ENCODE assay signal across 16 cellular contexts in genomic region chr14:24071144-24071697, GRCh38. TPM values are rescaled to one million over a fixed set of nuclear protein-coding genes. Genes with fewer than 3 reads are reported as not detected.
DNase-seq lines count a peak whose midpoint lies in the region; ATAC-seq and TF ChIP-seq lines count a peak whose summit lies in the region.
"Had no signal": no experiment of that assay in that cellular context is flagged by ENCODE, and none has a peak within 500 bp of the region (broad histone marks: within the 10 kb centered on the region; RNA-seq: fewer than 3 reads in every experiment).

Gene CPNE6, plus strand, starts transcription at chr14:24071562. Its CDS starts 1,375 bp downstream, at chr14:24072937.

- H3K9me3 ChIP-seq in vagina, result no peaks in the 10 kb centered on the region
- H3K9me3 ChIP-seq: adrenal gland, psoas muscle had no signal

- no peak for TF ChIP-seq POLR2A in vagina (IDR thresholded peaks at IDR 0.05)

- no peak within 1 kb of the TSS for H3K27ac ChIP-seq in vagina
- H3K27ac ChIP-seq: adrenal gland, psoas muscle had no signal

- no peaks in the 10 kb centered on the region for H3K27me3 ChIP-seq in vagina
- H3K27me3 ChIP-seq: adrenal gland had no signal

- H3K4me3 ChIP-seq in vagina, result no peak within 1 kb of the TSS
- H3K4me3 ChIP-seq: adrenal gland, psoas muscle had no signal

- intact Hi-C loops in vagina (cut with DNase I), result no loop called here

- in situ Hi-C loops in G401 (cut with HindIII; ENCODE audit: low sequenced_read_pairs), result no loop called here

- TF ChIP-seq CTCF in vagina (IDR thresholded peaks at IDR 0.05), result no peak

- peak; percentile 62 for DNase-seq in Ammon's horn (ENCODE audit: low spot score)
- DNase-seq in G401 (ENCODE audit: low spot score), result peak; percentile 88
- peak; percentile 81 for DNase-seq in cerebellar cortex (ENCODE audit: low spot score)
- DNase-seq in putamen (ENCODE audit: low spot score), result peak; percentile 50
- no peak for DNase-seq in vagina (ENCODE audit: extremely low spot score in 2 of 2)
- DNase-seq: activated B cell treated with CpG ODN at 0.5 μM for 24 hours; adrenal gland; effector CD4-positive, alpha-beta T cell; IMR-90; mesendoderm; NCI-H1417 treated with DMSO at 0.1 percent for 48 hours; NCI-H510A; psoas muscle had no signal

- H3K4me1 ChIP-seq in vagina, result peaks cover 13% of the 10 kb centered on the region
- H3K4me1 ChIP-seq: adrenal gland, psoas muscle had no signal

- no peaks in the 10 kb centered on the region for H3K36me3 ChIP-seq in vagina
- H3K36me3 ChIP-seq: adrenal gland had no signal

- ATAC-seq in GM21786 (IDR thresholded peaks at IDR 0.05; ENCODE audit: unreplicated experiment) (no peak), HG03135 (IDR thresholded peaks at IDR 0.05; ENCODE audit: unreplicated experiment) (no peak), HG02759 (IDR thresholded peaks at IDR 0.05; ENCODE audit: unreplicated experiment) (no peak)
- ATAC-seq: psoas muscle had no signal

RNA-seq across cellular contexts. Expression of gene CPNE6, which starts in this region (rescaled TPM):
- not detected in 2 replicates for total RNA-seq in G401 (2014; rRNA removed; shearing (Covaris generic))
- not detected for total RNA-seq in vagina
- total RNA-seq: IMR-90, psoas muscle had no signal

Comparison
In these comparisons a context has a peak if more than half of its experiments do, and no peak if none do; other contexts are left out.
1. Peak in DNase-seq in G401; RNA of the gene not detected or under 1 TPM.
2. DNase-seq: peak in Ammon's horn (single experiment), cerebellar cortex (single experiment) and putamen (single experiment); none in vagina (0 of 2).